Comparison of ENCODE assay signal across 9 cellular contexts in genomic region chr6:25311251-25311910, GRCh38. TPM values are rescaled to one million over a fixed set of nuclear protein-coding genes. Genes with fewer than 3 reads are reported as not detected.
DNase-seq lines count a peak whose midpoint lies in the region; ATAC-seq and TF ChIP-seq lines count a peak whose summit lies in the region.
"Had no signal": no experiment of that assay in that cellular context is flagged by ENCODE, and none has a peak within 500 bp of the region (broad histone marks: within the 10 kb centered on the region; RNA-seq: fewer than 3 reads in every experiment).

No MANE protein-coding gene starts in this region.

- no peak for TF ChIP-seq CTCF in uterus (IDR thresholded peaks at IDR 0.05)

- peak; percentile 56 for ATAC-seq in Right ventricle myocardium superior (ENCODE audit: poor library complexity)
- ATAC-seq in Right ventricle myocardium inferior = no peak
- ATAC-seq in GM18907 (IDR thresholded peaks at IDR 0.05; ENCODE audit: unreplicated experiment) = no peak

- intact Hi-C loops in Right ventricle myocardium superior (cut with DNase I) = no loop called here
- intact Hi-C loops in Right ventricle myocardium inferior (cut with DNase I) = no loop called here
- intact Hi-C loops in uterus (cut with DNase I; ENCODE audit: low total_unique reads) = no loop called here

- no peak overlapping the region for H3K4me3 ChIP-seq in uterus

- peak overlapping the region; percentile 54 to 72 for H3K27ac ChIP-seq in uterus

- H3K9me3 ChIP-seq in uterus = no peaks in the 10 kb centered on the region

- no peaks in the 10 kb centered on the region for H3K27me3 ChIP-seq in uterus

- peaks cover 0 to 9% of the 10 kb centered on the region in 2 donors for H3K4me1 ChIP-seq in uterus

- DNase-seq in Right ventricle myocardium superior = no peak
- DNase-seq in Right ventricle myocardium inferior (ENCODE audit: missing footprints) = no peak
- peak; percentile 73 for DNase-seq in SW480 (ENCODE audit: low spot score)
- DNase-seq in hepatic stellate cell (ENCODE audit: low spot score) = peak; percentile 36
- no peak for DNase-seq in uterus
- no peak for DNase-seq in NCI-H2227 treated with DMSO at 0.1 percent for 48 hours (lab: John Stamatoyannopoulos, UW)
- DNase-seq in NOMO-1 (lab: John Stamatoyannopoulos, UW; ENCODE audit: unreplicated experiment in 2 of 2) = no peak
- DNase-seq: GOT3 had no signal

- H3K36me3 ChIP-seq in uterus = no peaks in the 10 kb centered on the region

- TF ChIP-seq POLR2A in uterus (IDR thresholded peaks at IDR 0.05) = no peak

RNA-seq across cellular contexts. Expression of gene CARMIL1, which starts 32.2 kb away (rescaled TPM):
- total RNA-seq in Right ventricle myocardium superior = 3.4 TPM
- 5.4 TPM for total RNA-seq in Right ventricle myocardium inferior
- 10 to 100 TPM; 11.8 to 23.2 (median 17.1) TPM for total RNA-seq in uterus

Comparison
In these comparisons a context has a peak if more than half of its experiments do, and no peak if none do; other contexts are left out.
1. DNase-seq: peak in SW480 (single experiment) and hepatic stellate cell (single experiment); none in Right ventricle myocardium superior (single experiment), Right ventricle myocardium inferior (single experiment), uterus (0 of 2), NCI-H2227 treated with DMSO at 0.1 percent for 48 hours (single experiment) and NOMO-1 (0 of 2).